ENCODE assay signal across 8 cellular contexts in the genomic region with DNA sequence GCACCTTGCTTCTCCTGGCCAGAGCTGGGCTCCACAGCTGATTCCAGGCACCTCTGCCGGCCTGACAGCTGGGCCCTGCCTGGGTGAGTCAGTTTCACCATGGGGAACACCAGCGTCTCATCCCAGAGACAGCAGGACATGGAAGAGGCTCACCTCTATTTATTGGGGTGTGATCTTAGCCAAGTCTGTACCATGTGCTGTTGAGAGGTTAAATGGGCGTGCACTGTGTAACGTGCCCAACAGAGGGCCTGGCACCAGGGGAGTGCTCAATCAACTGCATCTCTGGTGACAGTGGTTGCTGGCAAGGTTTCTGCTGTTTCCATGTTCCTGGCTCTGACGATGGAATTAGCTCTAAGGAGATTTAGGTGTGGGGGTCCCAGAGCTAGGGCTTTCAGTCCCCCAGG. TPM values are rescaled to one million over a fixed set of nuclear protein-coding genes. Genes with fewer than 3 reads are reported as not detected.
A peak's percentile ranks its signal among the peaks of the same experiment; 100 is the strongest.
DNase-seq lines count a peak whose midpoint lies in the region; ATAC-seq, FAIRE-seq and TF ChIP-seq lines count a peak whose summit lies in the region.

No MANE protein-coding gene starts in this region.

- H3K27me3 Mint-ChIP-seq in activated naive CD8-positive, alpha-beta T cell treated with anti-CD3 and anti-CD28 coated beads for 36 hours: no peaks in the 10 kb centered on the region

- peak; percentile 2 to 54 (median 42) for TF ChIP-seq CTCF in Peyer's patch (IDR thresholded peaks at IDR 0.05)

- H3K27me3 ChIP-seq in Peyer's patch: no peaks in the 10 kb centered on the region

- peak overlapping the region; percentile 88 for H3K4me3 Mint-ChIP-seq in activated naive CD8-positive, alpha-beta T cell treated with anti-CD3 and anti-CD28 coated beads for 36 hours

- peak overlapping the region; percentile 76 to 91 (median 86) for H3K27ac ChIP-seq in Peyer's patch

- peaks cover 0 to 19% (median 5%) of the 10 kb centered on the region in 4 donors for H3K4me1 ChIP-seq in Peyer's patch

- peak overlapping the region; percentile 60 to 92 (median 66) for H3K4me3 ChIP-seq in Peyer's patch

- H3K9me3 Mint-ChIP-seq in activated naive CD8-positive, alpha-beta T cell treated with anti-CD3 and anti-CD28 coated beads for 36 hours: no peaks in the 10 kb centered on the region

- H3K4me1 Mint-ChIP-seq in activated naive CD8-positive, alpha-beta T cell treated with anti-CD3 and anti-CD28 coated beads for 36 hours: peaks cover 7% of the 10 kb centered on the region

- peak in 1 of 2 donors; percentile 9 for TF ChIP-seq POLR2A in Peyer's patch (IDR thresholded peaks at IDR 0.05)

- peak overlapping the region; percentile 90 for H3K27ac Mint-ChIP-seq in activated naive CD8-positive, alpha-beta T cell treated with anti-CD3 and anti-CD28 coated beads for 36 hours

- FAIRE-seq in HTR-8/SVneo (lab: Jason Lieb, UNC): peak; percentile 82

- DNase-seq in DMS114 treated with DMSO at 0.1 percent for 48 hours (lab: John Stamatoyannopoulos, UW; ENCODE audit: unreplicated experiment) (peak; percentile 43), HTR-8/SVneo (ENCODE audit: insufficient read length, low spot score) (peak; percentile 56), Peyer's patch (peak in 2 of 3 donors; percentile 62 to 78), iPS-NIHi11 (ENCODE audit: low spot score) (peak; percentile 62), occipital lobe (lab: John Stamatoyannopoulos, UW) (no peak)
- peak; percentile 45 for DNase-seq in activated naive CD8-positive, alpha-beta T cell treated with anti-CD3 and anti-CD28 coated beads for 36 hours
- DNase-seq in stimulated activated CD4-positive, alpha-beta T cell treated with anti-CD3 and anti-CD28 coated beads, Interleukin-2, amount 100 ng/mL, for 4 hours (ENCODE audit: low read depth): peak; percentile 42

- H3K36me3 ChIP-seq in Peyer's patch: no peaks in the 10 kb centered on the region

- no peaks in the 10 kb centered on the region for H3K36me3 Mint-ChIP-seq in activated naive CD8-positive, alpha-beta T cell treated with anti-CD3 and anti-CD28 coated beads for 36 hours

- ATAC-seq in GM21367 (IDR thresholded peaks at IDR 0.05; ENCODE audit: unreplicated experiment): peak; percentile 27

- no peaks in the 10 kb centered on the region for H3K9me3 ChIP-seq in Peyer's patch

RNA-seq across cellular contexts. Expression of gene CPLANE2, which starts 0.9 kb away (rescaled TPM):
- total RNA-seq in Peyer's patch (1 to 10 TPM in 3 of 4 donors, not detected in 1; 1.2 to 6.6 (median 3.4) TPM), occipital lobe (19.0 TPM)
- 1 to 10 TPM; 2.2 to 2.5 TPM for total RNA-seq in activated naive CD8-positive, alpha-beta T cell treated with anti-CD3 and anti-CD28 coated beads for 36 hours

RNA-seq across cellular contexts. Expression of gene ARHGEF19, which starts 23.6 kb away (rescaled TPM):
- total RNA-seq in Peyer's patch (10 to 100 TPM in 1 of 4 donors, 1 to 10 TPM in 3; 6.0 to 16.5 (median 7.3) TPM), occipital lobe (0.16 TPM)
- total RNA-seq in activated naive CD8-positive, alpha-beta T cell treated with anti-CD3 and anti-CD28 coated beads for 36 hours: 1 to 10 TPM; 4.4 to 4.5 TPM
